9 cellular contexts compared by ENCODE assay signal in genomic region chr1:151989131-151989868, GRCh38.
DNase-seq lines count a peak whose midpoint lies in the region; ATAC-seq lines count a peak whose summit lies in the region.
"Had no signal": no experiment of that assay in that cellular context is flagged by ENCODE, and none has a peak within 500 bp of the region (broad histone marks: within the 10 kb centered on the region; RNA-seq: fewer than 3 reads in every experiment).

No MANE protein-coding gene starts in this region.

- peaks cover 85% of the 10 kb centered on the region for H3K4me1 Mint-ChIP-seq in activated T-cell treated with anti-CD3 and anti-CD28 coated beads, Interleukin-2, amount 50 U/mL, for 24 hours (ENCODE audit: low read depth)

- H3K27ac Mint-ChIP-seq in activated T-cell treated with anti-CD3 and anti-CD28 coated beads, Interleukin-2, amount 50 U/mL, for 24 hours, result peak overlapping the region; percentile 76
- H3K27ac Mint-ChIP-seq: activated B cell treated with CpG ODN at 0.5 μM for 24 hours had no signal

- H3K4me3 Mint-ChIP-seq in activated T-cell treated with anti-CD3 and anti-CD28 coated beads, Interleukin-2, amount 50 U/mL, for 24 hours, result peak overlapping the region; percentile 17
- H3K4me3 Mint-ChIP-seq: activated B cell treated with CpG ODN at 0.5 μM for 24 hours had no signal

- peak; percentile 56 for DNase-seq in activated naive CD4-positive, alpha-beta T cell treated with Interleukin-2 at 50 U/mL for 16 hours
- DNase-seq in activated naive CD4-positive, alpha-beta T cell (lab: John Stamatoyannopoulos, UW), result no peak
- DNase-seq in activated T-cell treated with anti-CD3 and anti-CD28 coated beads, Interleukin-2, amount 50 U/mL, for 24 hours, result peak; percentile 59
- DNase-seq in glomerular visceral epithelial cell (ENCODE audit: extremely low spot score), result peak; percentile 88
- peak; percentile 51 to 58 for DNase-seq in stimulated activated CD4-positive, alpha-beta T cell treated with anti-CD3 and anti-CD28 coated beads, Interleukin-2, amount 100 ng/mL, for 24 hours
- DNase-seq in SHP77 treated with DMSO at 0.1 percent for 48 hours (lab: John Stamatoyannopoulos, UW), result no peak
- DNase-seq: activated B cell treated with CpG ODN at 0.5 μM for 24 hours had no signal

- H3K9me3 Mint-ChIP-seq in activated T-cell treated with anti-CD3 and anti-CD28 coated beads, Interleukin-2, amount 50 U/mL, for 24 hours, result no peaks in the 10 kb centered on the region
- H3K9me3 Mint-ChIP-seq: activated B cell treated with CpG ODN at 0.5 μM for 24 hours had no signal

- no peaks in the 10 kb centered on the region for H3K27me3 Mint-ChIP-seq in activated T-cell treated with anti-CD3 and anti-CD28 coated beads, Interleukin-2, amount 50 U/mL, for 24 hours
- H3K27me3 Mint-ChIP-seq: activated B cell treated with CpG ODN at 0.5 μM for 24 hours had no signal

- H3K36me3 Mint-ChIP-seq in activated T-cell treated with anti-CD3 and anti-CD28 coated beads, Interleukin-2, amount 50 U/mL, for 24 hours (ENCODE audit: low read depth), result peaks cover 62% of the 10 kb centered on the region

- ATAC-seq in GM18502 (IDR thresholded peaks at IDR 0.05; ENCODE audit: poor library complexity, unreplicated experiment) (no peak), HG02759 (IDR thresholded peaks at IDR 0.05; ENCODE audit: unreplicated experiment) (no peak)

Comparison
In these comparisons a context has a peak if more than half of its experiments do, and no peak if none do; other contexts are left out.
1. DNase-seq: peak in activated naive CD4-positive, alpha-beta T cell treated with Interleukin-2 at 50 U/mL for 16 hours (single experiment), activated T-cell treated with anti-CD3 and anti-CD28 coated beads, Interleukin-2, amount 50 U/mL, for 24 hours (single experiment), glomerular visceral epithelial cell (single experiment) and stimulated activated CD4-positive, alpha-beta T cell treated with anti-CD3 and anti-CD28 coated beads, Interleukin-2, amount 100 ng/mL, for 24 hours (2 of 2); none in activated naive CD4-positive, alpha-beta T cell (0 of 4) and SHP77 treated with DMSO at 0.1 percent for 48 hours (single experiment).